Comparison of ENCODE assay signal across 8 cellular contexts in genomic region chr3:59049671-59050331, GRCh38. TPM values are rescaled to one million over a fixed set of nuclear protein-coding genes. Genes with fewer than 3 reads are reported as not detected.
DNase-seq lines count a peak whose midpoint lies in the region; ATAC-seq, FAIRE-seq and TF ChIP-seq lines count a peak whose summit lies in the region.

Gene CFAP20DC, minus strand, starts transcription at chr3:59050025. Its CDS starts 394 bp downstream, at chr3:59049631.

- no peaks in the 10 kb centered on the region for H3K27me3 Mint-ChIP-seq in stimulated activated naive CD8-positive, alpha-beta T cell treated with anti-CD3 and anti-CD28 coated beads, Interleukin-15, amount 100 ng/mL, for 72 hours

- H3K4me3 ChIP-seq in foreskin fibroblast (ENCODE audit: low read depth in 1 of 2, low read length in 2 of 2) (peak within 1 kb of the TSS; percentile 67 to 79), neural cell (ENCODE audit: low read length) (peak within 1 kb of the TSS; percentile 62)

- peak within 1 kb of the TSS; percentile 17 for H2AFZ ChIP-seq in neural cell (ENCODE audit: low read depth, low read length)

- H3K4me1 Mint-ChIP-seq in stimulated activated naive CD8-positive, alpha-beta T cell treated with anti-CD3 and anti-CD28 coated beads, Interleukin-15, amount 100 ng/mL, for 72 hours, result peaks cover 6% of the 10 kb centered on the region

- TF ChIP-seq CTCF in foreskin fibroblast (IDR thresholded peaks at IDR 0.05; ENCODE audit: low read depth, low read length), result no peak
- TF ChIP-seq CTCF in neural cell (IDR thresholded peaks at IDR 0.05; ENCODE audit: poor library complexity, severe bottlenecking), result no peak

- peak within 1 kb of the TSS; percentile 63 to 76 for H3K27ac Mint-ChIP-seq in stimulated activated naive CD8-positive, alpha-beta T cell treated with anti-CD3 and anti-CD28 coated beads, Interleukin-15, amount 100 ng/mL, for 72 hours

- TF ChIP-seq RAD21 in neural cell (conservative IDR thresholded peaks at IDR 0.05), result no peak

- ATAC-seq in GM21528 (IDR thresholded peaks at IDR 0.05; ENCODE audit: low FRiP score, unreplicated experiment), result peak; percentile 99
- ATAC-seq in stimulated activated naive CD8-positive, alpha-beta T cell treated with anti-CD3 and anti-CD28 coated beads, Interleukin-15, amount 100 ng/mL, for 72 hours, result peak; percentile 98

- no peaks in the 10 kb centered on the region for H3K9me3 Mint-ChIP-seq in stimulated activated naive CD8-positive, alpha-beta T cell treated with anti-CD3 and anti-CD28 coated beads, Interleukin-15, amount 100 ng/mL, for 72 hours

- peak within 1 kb of the TSS; percentile 77 to 81 for H3K4me3 Mint-ChIP-seq in stimulated activated naive CD8-positive, alpha-beta T cell treated with anti-CD3 and anti-CD28 coated beads, Interleukin-15, amount 100 ng/mL, for 72 hours

- DNase-seq in DMS 273 (lab: John Stamatoyannopoulos, UW; ENCODE audit: unreplicated experiment) (peak; percentile 97), HuH-7 (ENCODE audit: low spot score) (peak; percentile 72), RCC 7860 (ENCODE audit: low spot score) (peak; percentile 90), foreskin fibroblast (peak; percentile 94 to 98)
- peak; percentile 96 for DNase-seq in activated effector memory CD4-positive, alpha-beta T cell treated with anti-CD3 and anti-CD28 coated beads, Interleukin-2, amount 50 U/mL, for 16 hours
- peak; percentile 85 to 95 for DNase-seq in stimulated activated naive CD8-positive, alpha-beta T cell treated with anti-CD3 and anti-CD28 coated beads, Interleukin-15, amount 100 ng/mL, for 72 hours

- no peaks in the 10 kb centered on the region for H4K20me1 ChIP-seq in neural cell (ENCODE audit: insufficient read depth)

- H3K9me3 ChIP-seq in neural cell (ENCODE audit: low read length), result no peaks in the 10 kb centered on the region

- TF ChIP-seq EP300 in neural cell (conservative IDR thresholded peaks at IDR 0.05; ENCODE audit: poor library complexity, severe bottlenecking), result no peak

- no peaks in the 10 kb centered on the region for H3F3A ChIP-seq in neural cell (ENCODE audit: insufficient read depth, low read length, poor library complexity, severe bottlenecking)

- H3K27me3 ChIP-seq in neural cell (ENCODE audit: insufficient read depth, low read depth, low read length), result no peaks in the 10 kb centered on the region

- H3K36me3 ChIP-seq in neural cell (ENCODE audit: insufficient read depth, low read length), result no peaks in the 10 kb centered on the region

- H3K4me2 ChIP-seq in neural cell (ENCODE audit: low read length), result no peak within 1 kb of the TSS

- no peak within 1 kb of the TSS for H3K27ac ChIP-seq in neural cell (ENCODE audit: low read length)

- H3K79me2 ChIP-seq in neural cell (replicated peaks; ENCODE audit: insufficient read depth, low read length), result no peaks in the 10 kb centered on the region

- H3K9me2 ChIP-seq in neural cell (ENCODE audit: insufficient read depth, low read length), result no peaks in the 10 kb centered on the region

- peak; percentile 62 for FAIRE-seq in RCC 7860 (lab: Jason Lieb, UNC)

- H3K9ac ChIP-seq in neural cell (ENCODE audit: low read length), result peak within 1 kb of the TSS; percentile 49

TF ChIP-seq in neural cell, 6 proteins besides CTCF, POLR2A, EP300 and RAD21:
- no peak for TF ChIP-seq REST (IDR thresholded peaks at IDR 0.05; ENCODE audit: borderline replicate concordance)
- TF ChIP-seq MXI1 (conservative IDR thresholded peaks at IDR 0.05; ENCODE audit: poor library complexity, severe bottlenecking), result no peak
- no peak for TF ChIP-seq EZH2 (IDR thresholded peaks at IDR 0.05; ENCODE audit: borderline replicate concordance, insufficient read depth, low read length, poor library complexity, severe bottlenecking)
- no peak for TF ChIP-seq POLR2AphosphoS5 (IDR thresholded peaks at IDR 0.05)
- no peak for TF ChIP-seq SMC3 (conservative IDR thresholded peaks at IDR 0.05; ENCODE audit: poor library complexity)
- TF ChIP-seq TAF1 (IDR thresholded peaks at IDR 0.05; ENCODE audit: low read depth), result no peak

RNA-seq across cellular contexts. Expression of gene CFAP20DC, which starts in this region (rescaled TPM):
- not detected in 2 replicates for polyA plus RNA-seq in neural cell
- 0.58 and 0.97 TPM in 2 replicates for polyA minus RNA-seq in neural cell
